In the genomic region with DNA sequence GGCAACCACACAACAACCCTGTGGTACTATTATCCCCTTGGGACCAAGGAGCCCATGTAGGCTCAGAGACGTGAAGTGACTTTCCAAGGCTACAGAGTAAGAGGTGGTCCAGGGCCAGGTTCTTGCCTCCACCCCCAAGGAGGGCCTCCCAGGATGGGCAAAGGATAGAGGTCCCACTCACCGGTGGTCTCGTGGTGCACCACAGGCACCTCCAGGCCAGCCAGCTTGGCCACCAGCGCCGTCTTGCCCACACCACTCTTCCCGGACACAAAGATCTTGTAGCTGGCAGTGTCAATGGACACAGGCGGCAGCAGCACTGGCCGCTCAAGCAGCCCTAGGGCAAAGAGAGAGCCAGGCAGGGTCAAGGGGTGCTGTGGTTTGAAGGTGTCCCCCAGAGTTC, we compare ENCODE assay signal across 25 cellular contexts.
"Had no signal": no experiment of that assay in that cellular context is flagged by ENCODE, and none has a peak within 500 bp of the region (broad histone marks: within the 10 kb centered on the region; RNA-seq: fewer than 3 reads in every experiment).

No MANE protein-coding gene starts in this region.

- DNase-seq: cortex of kidney; effector CD4-positive, alpha-beta T cell; endodermal cell; foreskin fibroblast; gastrocnemius medialis; head of caudate nucleus; natural killer cell; stimulated activated CD4-positive, alpha-beta T cell treated with anti-CD3 and anti-CD28 coated beads, Interleukin-2, amount 100 ng/mL, for 24 hours; stimulated activated CD4-positive, alpha-beta T cell treated with anti-CD3 and anti-CD28 coated beads, Interleukin-4, amount 100 ng/mL, for 24 hours; stimulated activated naive CD4-positive, alpha-beta T cell treated with Interleukin-2 at 50 U/mL for 16 hours; stomach; testis; tibial artery had no signal

- H3K4me3 Mint-ChIP-seq: endodermal cell; natural killer cell; stimulated activated effector memory CD8-positive, alpha-beta T cell treated with anti-CD3 and anti-CD28 coated beads, Interleukin-12 subunit alpha, Interleukin-12 subunit beta, amount 100 ng/mL, for 72 hours; type B pancreatic cell had no signal

- H3K4me3 ChIP-seq: gastrocnemius medialis, hepatocyte, prostate gland, right atrium auricular region, smooth muscle cell, stomach, testis, tibial artery had no signal

- H3K27ac Mint-ChIP-seq: endodermal cell; natural killer cell; stimulated activated effector memory CD8-positive, alpha-beta T cell treated with anti-CD3 and anti-CD28 coated beads, Interleukin-12 subunit alpha, Interleukin-12 subunit beta, amount 100 ng/mL, for 72 hours had no signal

- H3K36me3 Mint-ChIP-seq: natural killer cell, type B pancreatic cell had no signal

- H3K4me1 ChIP-seq: parathyroid adenoma had no signal

- H3K9me3 ChIP-seq: gastrocnemius medialis, neutrophil, prostate gland, right atrium auricular region, stomach, testis, tibial artery had no signal

- H3K27ac ChIP-seq: epithelial cell of prostate, gastrocnemius medialis, hepatocyte, neutrophil, parathyroid adenoma, prostate gland, right atrium auricular region, stomach, testis, tibial artery had no signal

- H3K36me3 ChIP-seq: neutrophil, prostate gland, right atrium auricular region had no signal

- H3K9me3 Mint-ChIP-seq: endodermal cell; natural killer cell; stimulated activated effector memory CD8-positive, alpha-beta T cell treated with anti-CD3 and anti-CD28 coated beads, Interleukin-12 subunit alpha, Interleukin-12 subunit beta, amount 100 ng/mL, for 72 hours; type B pancreatic cell had no signal

- ATAC-seq: esophagus mucosa; gastrocnemius medialis; left colon; natural killer cell; sciatic nerve; stimulated activated effector memory CD8-positive, alpha-beta T cell treated with anti-CD3 and anti-CD28 coated beads, Interleukin-12 subunit alpha, Interleukin-12 subunit beta, amount 100 ng/mL, for 72 hours had no signal

- H3K27me3 ChIP-seq: right atrium auricular region, testis had no signal
